Comparison of ENCODE assay signal across 8 cellular contexts in genomic region chr10:104120512-104120902, GRCh38. TPM values are rescaled to one million over a fixed set of nuclear protein-coding genes. Genes with fewer than 3 reads are reported as not detected.
DNase-seq lines count a peak whose midpoint lies in the region; ATAC-seq and TF ChIP-seq lines count a peak whose summit lies in the region.

No MANE protein-coding gene starts in this region.

- H3F3A ChIP-seq in DOHH2 (ENCODE audit: control insufficient read depth, insufficient read depth) = peaks cover 5% of the 10 kb centered on the region; the same call in 1 of the 2 replicates

- peak overlapping the region; percentile 100 for H3K27ac Mint-ChIP-seq in progenitor cell of endocrine pancreas

- no peaks in the 10 kb centered on the region for H3K9me3 Mint-ChIP-seq in progenitor cell of endocrine pancreas (ENCODE audit: low read depth)

- H3K27ac ChIP-seq in DOHH2 (ENCODE audit: low read depth, low read length) (peak overlapping the region; percentile 86; the same call in 1 of the 2 replicates), SJCRH30 (peak overlapping the region; percentile 87; the same call in 1 of the 2 replicates), esophagus muscularis mucosa (replicated peaks in 1 of 4) (peak overlapping the region; percentile 93 to 99 (median 98))

- H3K4me1 Mint-ChIP-seq in progenitor cell of endocrine pancreas (ENCODE audit: low read depth) = peaks cover 11% of the 10 kb centered on the region

- H3K36me3 Mint-ChIP-seq in progenitor cell of endocrine pancreas (ENCODE audit: insufficient read depth) = no peaks in the 10 kb centered on the region

- H3K9me3 ChIP-seq in DOHH2 (ENCODE audit: control insufficient read depth, insufficient read depth, low read length) (no peaks in the 10 kb centered on the region), SJCRH30 (replicated peaks) (no peaks in the 10 kb centered on the region), esophagus muscularis mucosa (no peaks in the 10 kb centered on the region)

- DNase-seq in SJCRH30 (no peak), esophagus muscularis mucosa (ENCODE audit: extremely low spot score) (no peak), progenitor cell of endocrine pancreas (ENCODE audit: low spot score, unreplicated experiment) (no peak), NCI-H2171 treated with DMSO at 0.1 percent for 48 hours (lab: John Stamatoyannopoulos, UW) (no peak), DMS79 treated with DMSO at 0.1 percent for 48 hours (lab: John Stamatoyannopoulos, UW) (no peak), NCI-H2081 treated with DMSO at 0.1 percent for 48 hours (lab: John Stamatoyannopoulos, UW) (no peak)

- peaks cover 19% of the 10 kb centered on the region for H3K36me3 ChIP-seq in DOHH2 (ENCODE audit: control insufficient read depth, low read length)
- H3K36me3 ChIP-seq in SJCRH30 = no peaks in the 10 kb centered on the region
- no peaks in the 10 kb centered on the region for H3K36me3 ChIP-seq in esophagus muscularis mucosa

- H3K4me1 ChIP-seq in DOHH2 (ENCODE audit: control insufficient read depth, low read length) = peaks cover 30% of the 10 kb centered on the region
- H3K4me1 ChIP-seq in SJCRH30 = no peaks in the 10 kb centered on the region
- H3K4me1 ChIP-seq in esophagus muscularis mucosa = peaks cover 5 to 22% (median 20%) of the 10 kb centered on the region in 4 donors

- no peak for TF ChIP-seq EP300 in esophagus muscularis mucosa (IDR thresholded peaks at IDR 0.05)

- ATAC-seq in HG03135 (IDR thresholded peaks at IDR 0.05; ENCODE audit: unreplicated experiment) = no peak

- peak overlapping the region; percentile 88 for H3K4me2 ChIP-seq in DOHH2 (ENCODE audit: low read length)

- H3K9me2 ChIP-seq in DOHH2 (replicated peaks; ENCODE audit: control insufficient read depth, low read length) = no peaks in the 10 kb centered on the region

- no peaks in the 10 kb centered on the region for H3K27me3 Mint-ChIP-seq in progenitor cell of endocrine pancreas

- intact Hi-C loops in esophagus muscularis mucosa (cut with DNase I) = loop anchor here (5.0 kb wide), 4 partner anchors 73 to 233 kb away; partner anchors contain the start of genes GSTO2 and SLK

- peak overlapping the region; percentile 89 for H3K4me3 Mint-ChIP-seq in progenitor cell of endocrine pancreas (ENCODE audit: low read depth)

- WGBS in esophagus muscularis mucosa = 45% methylated on average over 2 of the region's 2 CpGs

- H3K27me3 ChIP-seq in DOHH2 (ENCODE audit: control insufficient read depth, low read length) = no peaks in the 10 kb centered on the region
- H3K27me3 ChIP-seq in SJCRH30 = no peaks in the 10 kb centered on the region; the same call in 1 of the 2 replicates
- no peaks in the 10 kb centered on the region for H3K27me3 ChIP-seq in esophagus muscularis mucosa

- H3K79me2 ChIP-seq in DOHH2 (ENCODE audit: control insufficient read depth, low read length) = peaks cover 17% of the 10 kb centered on the region

- peak; percentile 7 for TF ChIP-seq POLR2A in esophagus muscularis mucosa (IDR thresholded peaks at IDR 0.05; ENCODE audit: low read depth)

- TF ChIP-seq CTCF in DOHH2 (IDR thresholded peaks at IDR 0.05; ENCODE audit: low read depth, low read length, poor library complexity, severe bottlenecking) = no peak
- TF ChIP-seq CTCF in esophagus muscularis mucosa (IDR thresholded peaks at IDR 0.05) = no peak
- TF ChIP-seq CTCF in progenitor cell of endocrine pancreas (IDR thresholded peaks at IDR 0.05; ENCODE audit: unreplicated experiment) = no peak

- no peaks in the 10 kb centered on the region for H4K20me1 ChIP-seq in DOHH2 (ENCODE audit: control insufficient read depth, insufficient read depth, low read depth, low read length)

- H3K4me3 ChIP-seq in DOHH2 (ENCODE audit: low read length) (peak overlapping the region; percentile 87), SJCRH30 (peak overlapping the region; percentile 68), esophagus muscularis mucosa (peak overlapping the region; percentile 72 to 83 (median 80))

RNA-seq across cellular contexts. Expression of gene SFR1, which starts 1.5 kb away (rescaled TPM):
- total RNA-seq in SJCRH30 (2014; rRNA removed; shearing (Covaris generic)) = 12.6 and 14.2 TPM in 2 replicates
- 1 to 10 TPM; 4.9 to 9.1 (median 7.8) TPM for total RNA-seq in esophagus muscularis mucosa
- total RNA-seq in progenitor cell of endocrine pancreas = 6.9 and 7.1 TPM in 2 replicates

RNA-seq across cellular contexts. Expression of gene COL17A1, which starts 34.8 kb away (rescaled TPM):
- not detected in 2 replicates for total RNA-seq in SJCRH30 (2014; rRNA removed; shearing (Covaris generic))
- total RNA-seq in esophagus muscularis mucosa (under 1 TPM in 3 of 4 donors, not detected in 1; 0.17 to 0.29 (median 0.26) TPM), progenitor cell of endocrine pancreas (0.78 and 0.86 TPM in 2 replicates)
